Comparison of ENCODE assay signal across 8 cellular contexts in the genomic region with DNA sequence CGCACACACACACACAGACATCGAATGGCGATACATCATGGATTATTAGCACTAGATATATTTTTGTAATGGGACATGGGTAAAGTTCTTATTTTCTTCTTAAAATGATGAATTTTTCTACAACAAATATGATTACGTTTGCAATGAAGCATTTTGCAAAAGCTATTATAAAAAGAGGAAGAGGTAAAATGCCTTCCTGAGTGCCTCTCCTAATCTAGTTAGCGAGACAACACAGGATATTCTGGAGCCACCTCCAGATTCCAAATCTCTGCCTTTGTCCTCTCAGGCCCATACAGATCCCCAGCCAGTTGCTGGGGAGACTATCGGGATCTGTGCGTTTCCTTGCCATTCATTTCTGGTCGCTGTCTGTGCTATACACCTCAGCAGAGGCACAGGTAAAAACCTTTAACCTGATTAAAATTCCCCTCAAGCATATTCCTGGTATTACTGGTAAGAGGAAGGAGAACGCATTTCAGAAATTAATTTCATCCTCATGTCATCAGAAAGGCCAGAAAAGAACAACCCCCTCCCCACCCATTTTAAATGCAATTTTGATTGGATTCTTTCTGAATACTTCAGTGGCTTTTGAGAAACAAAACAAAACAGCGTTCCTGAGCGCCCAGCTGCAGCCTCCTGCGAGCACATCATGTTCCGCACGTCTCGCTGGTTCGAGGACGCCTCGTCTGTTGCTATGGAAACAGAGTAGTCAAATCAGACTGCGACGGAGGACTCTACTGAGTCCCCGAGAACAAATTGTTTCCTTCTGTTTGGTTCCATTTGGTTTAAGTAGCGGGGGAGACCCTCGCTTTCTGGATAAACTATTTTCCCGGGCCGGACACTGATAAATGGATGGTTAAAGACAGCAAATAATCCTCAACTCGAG.
DNase-seq lines count a peak whose midpoint lies in the region; ATAC-seq and TF ChIP-seq lines count a peak whose summit lies in the region.

No MANE protein-coding gene starts in this region.

- TF ChIP-seq CTCF in neutrophil (IDR thresholded peaks at IDR 0.05): no peak

- peak overlapping the region; percentile 31 for H3K27ac ChIP-seq in neutrophil

- H3K4me1 ChIP-seq in neutrophil (ENCODE audit: control insufficient read depth in 1 of 2, insufficient read depth in 1 of 2, low read depth in 1 of 2, low read length in 1 of 2): peaks cover 11 to 15% of the 10 kb centered on the region in 2 experiments

- ATAC-seq in Right ventricle myocardium inferior: peak; percentile 68
- peak; percentile 93 for ATAC-seq in HG03175 (IDR thresholded peaks at IDR 0.05; ENCODE audit: unreplicated experiment)

- DNase-seq in Right ventricle myocardium inferior (ENCODE audit: missing footprints) (peak; percentile 74), cardiac septum (ENCODE audit: low spot score) (no peak), globus pallidus (ENCODE audit: low spot score) (peak; percentile 60), SW 1271 (lab: John Stamatoyannopoulos, UW) (no peak), HuH-7 (ENCODE audit: low spot score) (no peak)
- DNase-seq in activated T-cell treated with anti-CD3 and anti-CD28 coated beads, Interleukin-2, amount 50 U/mL, for 48 hours: peak; percentile 46 to 63

- intact Hi-C loops in Right ventricle myocardium inferior (cut with DNase I): no loop called here
- intact Hi-C loops in cardiac septum (cut with DNase I): no loop called here

- H3K36me3 ChIP-seq in neutrophil: no peaks in the 10 kb centered on the region

- H3K4me3 ChIP-seq in neutrophil (ENCODE audit: low read depth in 1 of 2, low read length in 1 of 2): peak overlapping the region; percentile 21 to 25

- peaks cover 39% of the 10 kb centered on the region for H3K27me3 ChIP-seq in neutrophil

- H3K9me3 ChIP-seq in neutrophil: no peaks in the 10 kb centered on the region

Comparison
In these comparisons a context has a peak if more than half of its experiments do, and no peak if none do; other contexts are left out.
1. DNase-seq: peak in Right ventricle myocardium inferior (single experiment), activated T-cell treated with anti-CD3 and anti-CD28 coated beads, Interleukin-2, amount 50 U/mL, for 48 hours (2 of 2) and globus pallidus (single experiment); none in cardiac septum (single experiment), SW 1271 (0 of 2) and HuH-7 (single experiment).